20 cellular contexts compared by ENCODE assay signal in the genomic region with DNA sequence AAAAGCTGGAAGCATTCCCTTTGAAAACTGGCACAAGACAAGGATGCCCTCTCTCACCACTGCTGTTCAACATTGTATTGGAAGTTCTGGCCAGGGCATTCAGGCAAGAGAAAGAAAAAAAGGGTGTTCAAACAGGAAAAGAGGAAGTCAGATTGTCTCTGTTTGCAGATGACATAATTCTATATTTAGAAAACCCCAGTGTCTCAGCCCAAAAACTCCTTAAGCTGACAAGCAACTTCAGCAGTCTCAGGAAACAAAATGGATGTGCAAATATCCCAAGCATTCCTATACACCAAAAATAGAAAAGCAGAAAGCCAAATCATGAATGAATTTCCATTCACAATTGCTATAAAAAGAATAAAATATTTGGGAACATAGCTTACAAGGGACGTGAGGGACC. TPM values are rescaled to one million over a fixed set of nuclear protein-coding genes. Genes with fewer than 3 reads are reported as not detected.
A peak's percentile ranks its signal among the peaks of the same experiment; 100 is the strongest.
DNase-seq lines count a peak whose midpoint lies in the region; ATAC-seq, FAIRE-seq and TF ChIP-seq lines count a peak whose summit lies in the region.
"Had no signal": no experiment of that assay in that cellular context is flagged by ENCODE, and none has a peak within 500 bp of the region (broad histone marks: within the 10 kb centered on the region; RNA-seq: fewer than 3 reads in every experiment).

No MANE protein-coding gene starts in this region.

- no peak for FAIRE-seq in GM12878 (lab: Jason Lieb, UNC)
- FAIRE-seq: endothelial cell of umbilical vein, RCC 7860 had no signal

- RAD21 ChIA-PET in GM12878 (lab: Charles Lee; ENCODE audit: unreplicated experiment) = no interaction called here

- DNase-seq in CD14-positive monocyte (ENCODE audit: low spot score) (no peak), GM23248 (no peak), NOMO-1 treated with DMSO at 0.1 percent for 48 hours (lab: John Stamatoyannopoulos, UW; ENCODE audit: unreplicated experiment) (peak; percentile 74), GM12878 (ENCODE audit: low read depth, low spot score) (no peak), NCI-H146 (lab: John Stamatoyannopoulos, UW) (no peak), sciatic nerve (ENCODE audit: low spot score) (no peak)
- DNase-seq in stimulated activated naive CD4-positive, alpha-beta T cell treated with Interleukin-2 at 50 U/mL for 16 hours (lab: John Stamatoyannopoulos, UW) = no peak
- DNase-seq: activated CD4-positive, alpha-beta T cell treated with anti-CD3 and anti-CD28 coated beads, Interleukin-2, amount 50 U/mL, for 1 hour; activated naive CD4-positive, alpha-beta T cell treated with anti-CD3 and anti-CD28 coated beads, Interleukin-2, amount 50 U/mL, for 16 hours; central memory CD4-positive, alpha-beta T cell; DMS53; GF-D8; glutamatergic neuron; GOT3; NCI-H2081 treated with DMSO at 0.1 percent for 48 hours had no signal

- H3K9me3 ChIP-seq in GM23248 (ENCODE audit: low read depth) (no peaks in the 10 kb centered on the region), GM12878 (replicated peaks; ENCODE audit: control insufficient read depth, insufficient read depth, low read length) (no peaks in the 10 kb centered on the region)
- H3K9me3 ChIP-seq: prostate gland had no signal

- H3K4me1 ChIP-seq in GM23248 (ENCODE audit: insufficient read depth) = peaks cover 36% of the 10 kb centered on the region
- H3K4me1 ChIP-seq in GM12878 (ENCODE audit: control insufficient read depth, insufficient read depth, low read length) = no peaks in the 10 kb centered on the region
- H3K4me1 ChIP-seq: prostate gland had no signal

- H3K9ac ChIP-seq in GM23248 = no peak overlapping the region
- H3K9ac ChIP-seq in GM12878 (ENCODE audit: control insufficient read depth, insufficient read depth, low read length) = no peak overlapping the region

- no peaks in the 10 kb centered on the region for H3K9me2 ChIP-seq in GM23248 (ENCODE audit: insufficient read depth)

- H3K27me3 ChIP-seq in GM23248 (replicated peaks; ENCODE audit: insufficient read depth) (no peaks in the 10 kb centered on the region), GM12878 (replicated peaks in 1 of 2; ENCODE audit: control insufficient read depth in 2 of 2, insufficient read depth in 2 of 2, low read length in 1 of 2) (no peaks in the 10 kb centered on the region)

- SMC1A ChIA-PET in GM12878 (lab: Charles Lee; ENCODE audit: uncharacterized antibody, unreplicated experiment) = interaction anchor here (1.0 kb wide), 1 partner anchor 321 kb away, joined by 3 read pairs; no protein-coding TSS in a partner anchor

- TF ChIP-seq RAD21 in GM12878 (IDR thresholded peaks at IDR 0.05; ENCODE audit: insufficient read depth, low read depth, low read length) = no peak

- in situ Hi-C loops in GM23248 (cut with MboI) = no loop called here
- in situ Hi-C loops in GM12878 (cut with MboI) = no loop called here

- no TSS peak for BruUV-seq in GM12878 (replicated peaks; lab: Mats Ljungman, UMichigan)

- CTCF ChIA-PET in GM12878 (lab: Yijun Ruan, JAX) = no interaction called here

- H2AFZ ChIP-seq in GM23248 (no peak overlapping the region), GM12878 (ENCODE audit: control insufficient read depth, low read depth, low read length) (no peak overlapping the region)

- peaks cover 0 to 2% (median 0%) of the 10 kb centered on the region in 7 donors for H3K9me3 Mint-ChIP-seq in CD14-positive monocyte
- H3K9me3 Mint-ChIP-seq: activated T-helper 1 cell treated with anti-CD3 and anti-CD28 coated beads, Interleukin-12 subunit alpha, Interleukin-12 subunit beta, Interleukin-2, Interleukin-4 antibody, amounts not matched to agents 30 ng/mL and 10 ng/mL and 1 ng/mL, durations not matched to agents 14 hours and 24 hours and 36 hours had no signal

- H3K4me3 Mint-ChIP-seq in CD14-positive monocyte = peak overlapping the region in 1 of 2 donors; percentile 43
- H3K4me3 Mint-ChIP-seq: activated T-helper 1 cell treated with anti-CD3 and anti-CD28 coated beads, Interleukin-12 subunit alpha, Interleukin-12 subunit beta, Interleukin-2, Interleukin-4 antibody, amounts not matched to agents 30 ng/mL and 10 ng/mL and 1 ng/mL, durations not matched to agents 14 hours and 24 hours and 36 hours had no signal

- peaks cover 15% of the 10 kb centered on the region for H3F3A ChIP-seq in GM23248 (ENCODE audit: insufficient read depth)

- no peak for ATAC-seq in GM12878
- ATAC-seq in HG03460 (IDR thresholded peaks at IDR 0.05; ENCODE audit: unreplicated experiment) = no peak
- no peak for ATAC-seq in sciatic nerve

- H4K20me1 ChIP-seq in GM23248 (ENCODE audit: insufficient read depth) = no peaks in the 10 kb centered on the region
- H4K20me1 ChIP-seq in GM12878 (ENCODE audit: control insufficient read depth, insufficient read depth) = no peaks in the 10 kb centered on the region

- H3K4me3 ChIP-seq in GM23248 = no peak overlapping the region
- H3K4me3 ChIP-seq in GM12878 = no peak overlapping the region
- H3K4me3 ChIP-seq: prostate gland had no signal

- POLR2A ChIA-PET in GM12878 (lab: Charles Lee) = no interaction called here

- peaks cover 25 to 41% of the 10 kb centered on the region in 2 donors for H3K36me3 Mint-ChIP-seq in CD14-positive monocyte

- TF ChIP-seq EP300 in GM12878 (IDR thresholded peaks at IDR 0.05; ENCODE audit: borderline replicate concordance in 1 of 2, control insufficient read depth in 1 of 2, low read depth in 2 of 2, low read length in 2 of 2) = no peak

- H3K79me2 ChIP-seq in GM23248 (ENCODE audit: insufficient read depth) (peaks cover 94% of the 10 kb centered on the region), GM12878 (ENCODE audit: control insufficient read depth, insufficient read depth, low read length) (no peaks in the 10 kb centered on the region)

- peak overlapping the region; percentile 16 for H3K4me2 ChIP-seq in GM23248 (ENCODE audit: unreplicated experiment)
- H3K4me2 ChIP-seq in GM12878 (ENCODE audit: control insufficient read depth, insufficient read depth) = no peak overlapping the region

- H3K27me3 Mint-ChIP-seq in CD14-positive monocyte (ENCODE audit: low read depth in 3 of 3) = no peaks in the 10 kb centered on the region

- intact Hi-C loops in CD14-positive monocyte (cut with micrococcal nuclease) (loop anchor here in 1 of 2 donors (10.0 kb wide), 1 partner anchor 46 kb away; no protein-coding TSS in a partner anchor), GM12878 (cut with micrococcal nuclease; ENCODE audit: unreplicated experiment) (no loop called here), sciatic nerve (cut with DNase I) (no loop called here)

- H3K4me1 Mint-ChIP-seq in CD14-positive monocyte = peaks cover 57% of the 10 kb centered on the region

- no peak for TF ChIP-seq POLR2A in GM12878 (IDR thresholded peaks at IDR 0.05; ENCODE audit: low read depth, low read length)

- H3K36me3 ChIP-seq in GM23248 (ENCODE audit: low read depth) = no peaks in the 10 kb centered on the region; the same call in 1 of the 2 replicates
- no peaks in the 10 kb centered on the region for H3K36me3 ChIP-seq in GM12878 (ENCODE audit: control insufficient read depth in 2 of 2, insufficient read depth in 2 of 2, low read length in 1 of 2)
- H3K36me3 ChIP-seq: prostate gland had no signal

- TF ChIP-seq CTCF in CD14-positive monocyte (IDR thresholded peaks at IDR 0.05) (no peak), GM12878 (IDR thresholded peaks at IDR 0.05 in 2 of 3, conservative IDR thresholded peaks at IDR 0.05 in 1 of 3; ENCODE audit: control insufficient read depth in 2 of 3, extremely low read depth in 1 of 3, insufficient read depth in 1 of 3, low read depth in 3 of 3, low read length in 3 of 3) (no peak)

- H3K27ac ChIP-seq in GM23248 (no peak overlapping the region), GM12878 (ENCODE audit: control insufficient read depth, insufficient read depth) (no peak overlapping the region)
- H3K27ac ChIP-seq: prostate gland had no signal

- 77 to 84% methylated on average over 1 of the region's 1 CpG for WGBS in GM23248 (ENCODE audit: low coverage in 1 of 2, low lambda C conversion rate in 2 of 2, missing lambda C conversion rate in 2 of 2), 2 experiments
- WGBS in GM12878 (ENCODE audit: insufficient coverage, insufficient replicate concordance, low lambda C conversion rate, missing lambda C conversion rate) = 0% methylated on average over 1 of the region's 1 CpG

- peak overlapping the region; percentile 76 to 89 (median 79) for H3K27ac Mint-ChIP-seq in CD14-positive monocyte
- H3K27ac Mint-ChIP-seq: activated T-helper 1 cell treated with anti-CD3 and anti-CD28 coated beads, Interleukin-12 subunit alpha, Interleukin-12 subunit beta, Interleukin-2, Interleukin-4 antibody, amounts not matched to agents 30 ng/mL and 10 ng/mL and 1 ng/mL, durations not matched to agents 14 hours and 24 hours and 36 hours had no signal

TF ChIP-seq in GM12878, 131 proteins besides CTCF, POLR2A, EP300 and RAD21 (continues in another document):
- 0 out of 2 replicates have a peak, but pooled peaks have one; percentile 46 for TF ChIP-seq MEF2A (IDR thresholded peaks at IDR 0.05; ENCODE audit: insufficient read depth, low read depth, low read length)
- no peak for TF ChIP-seq PAX5 (IDR thresholded peaks at IDR 0.05; ENCODE audit: borderline replicate concordance, low read depth, low read length)

RNA-seq across cellular contexts. Expression of a gene that starts 11.1 kb away (rescaled TPM):
- polyA plus RNA-seq in CD14-positive monocyte = 10 to 100 TPM; 16.9 to 18.2 TPM
- 82.1 and 83.4 TPM in 2 replicates for total RNA-seq in GM23248 (2014; rRNA removed; shearing (Covaris generic))
- 11.6 and 13.8 TPM in 2 replicates for polyA plus RNA-seq in GM23248 (2016; fragmentation: Nextera tagmentation; extraction: Ambion mirVana)
- total RNA-seq in GM12878 (2013; cell fraction: nucleolus; rRNA removed) = 0.27 and 0.46 TPM in 2 replicates
- total RNA-seq in GM12878 (2014; rRNA removed) = 0.11 TPM in 1 of 2 replicates, not detected in the other
- under 0.01 and 0.05 TPM in 2 replicates for total RNA-seq in GM12878 (2014; rRNA removed; fragmentation: Illumina TruSeq; extraction: Trizol)
- 0.11 and 0.21 TPM in 2 replicates for total RNA-seq in GM12878 (2021)
- polyA plus RNA-seq in GM12878 (2011; ENCODE audit: low read depth) = not detected
- 1.2 and 2.1 TPM in 2 replicates for polyA plus RNA-seq in GM12878 (2011; rRNA removed)
- 0.57 and 0.58 TPM in 2 replicates for polyA plus RNA-seq in GM12878 (2011; cell fraction: cytosol; rRNA removed)
- polyA plus RNA-seq in GM12878 (2011; cell fraction: nucleus; rRNA removed) = 1.2 TPM in 2 replicates
- polyA plus RNA-seq in GM12878 (2012) = not detected in 2 replicates
- 0.01 and 0.02 TPM in 2 replicates for polyA plus RNA-seq in GM12878 (2014; fragmentation: Illumina TruSeq; extraction: Trizol)
- under 1 TPM in 1 of 2 experiments, not detected in 1; under 0.01 TPM for polyA plus RNA-seq in GM12878 (2014; fragmentation: Nextera tagmentation; extraction: Ambion mirVana)
- polyA plus RNA-seq in GM12878 (2014; rRNA removed) = under 0.01 TPM in 1 of 2 replicates, not detected in the other
- polyA plus RNA-seq in GM12878 (2016; fragmentation: Nextera tagmentation; extraction: Ambion mirVana) = under 1 TPM in 1 of 2 experiments, not detected in 1; 0.04 TPM
- 10.5 and 14.9 TPM in 2 replicates for polyA minus RNA-seq in GM12878 (2011; rRNA and poly(A)+ RNA removed)
- 2.5 and 2.9 TPM in 2 replicates for polyA minus RNA-seq in GM12878 (2011; cell fraction: cytosol; rRNA and poly(A)+ RNA removed)
- polyA minus RNA-seq in GM12878 (2011; cell fraction: nucleus; rRNA and poly(A)+ RNA removed) = 5.4 and 5.5 TPM in 2 replicates
- total RNA-seq in sciatic nerve = 21.0 TPM

Comparison
In these comparisons a context has a peak if more than half of its experiments do, and no peak if none do; other contexts are left out.
1. RNA of a gene that starts 11.1 kb away (total RNA-seq): 82.1 to 83.4 TPM in GM23248 and 21.0 TPM in sciatic nerve (single experiment); under 0.01 to 0.46 TPM in GM12878; every median in the first group is over 10 times any median in the second.